Comparison of ENCODE assay signal across 21 cellular contexts in genomic region chrX:14884714-14885113, GRCh38. TPM values are rescaled to one million over a fixed set of nuclear protein-coding genes. Genes with fewer than 3 reads are reported as not detected.
A peak's percentile ranks its signal among the peaks of the same experiment; 100 is the strongest.
DNase-seq lines count a peak whose midpoint lies in the region; ATAC-seq, FAIRE-seq and TF ChIP-seq lines count a peak whose summit lies in the region.
"Had no signal": no experiment of that assay in that cellular context is flagged by ENCODE, and none has a peak within 500 bp of the region (broad histone marks: within the 10 kb centered on the region; RNA-seq: fewer than 3 reads in every experiment).

No MANE protein-coding gene starts in this region.

- peak; percentile 57 for FAIRE-seq in kidney (lab: Jason Lieb, UNC)
- FAIRE-seq: D721Med, GM12892, H1 had no signal

- intact Hi-C loops in kidney (cut with DNase I): no loop called here

- peak overlapping the region; percentile 50 for H3K27ac Mint-ChIP-seq in activated T-cell treated with anti-CD3 and anti-CD28 coated beads, Interleukin-2, amount 50 U/mL, for 24 hours
- H3K27ac Mint-ChIP-seq in activated naive CD8-positive, alpha-beta T cell treated with anti-CD3 and anti-CD28 coated beads, Interleukin-2, amount 50 U/mL, for 24 hours: peak overlapping the region; percentile 82
- no peak overlapping the region for H3K27ac Mint-ChIP-seq in neural progenitor cell
- H3K27ac Mint-ChIP-seq: CD8-positive, alpha-beta T cell had no signal

- H3F3A ChIP-seq in neural progenitor cell (ENCODE audit: low read depth): no peaks in the 10 kb centered on the region

- no peak for TF ChIP-seq CTCF in kidney (IDR thresholded peaks at IDR 0.05; ENCODE audit: borderline replicate concordance, extremely low read depth, insufficient read depth)
- no peak for TF ChIP-seq CTCF in neural progenitor cell (IDR thresholded peaks at IDR 0.05)

- H3K9me3 Mint-ChIP-seq in activated T-cell treated with anti-CD3 and anti-CD28 coated beads, Interleukin-2, amount 50 U/mL, for 24 hours: no peaks in the 10 kb centered on the region
- H3K9me3 Mint-ChIP-seq in activated naive CD8-positive, alpha-beta T cell treated with anti-CD3 and anti-CD28 coated beads, Interleukin-2, amount 50 U/mL, for 24 hours: no peaks in the 10 kb centered on the region
- peaks cover 1% of the 10 kb centered on the region for H3K9me3 Mint-ChIP-seq in neural progenitor cell
- H3K9me3 Mint-ChIP-seq: CD14-positive monocyte; CD8-positive, alpha-beta T cell; HFFc6 had no signal

- no peak overlapping the region for H3K4me3 Mint-ChIP-seq in activated T-cell treated with anti-CD3 and anti-CD28 coated beads, Interleukin-2, amount 50 U/mL, for 24 hours
- no peak overlapping the region for H3K4me3 Mint-ChIP-seq in activated naive CD8-positive, alpha-beta T cell treated with anti-CD3 and anti-CD28 coated beads, Interleukin-2, amount 50 U/mL, for 24 hours
- H3K4me3 Mint-ChIP-seq in neural progenitor cell: no peak overlapping the region
- H3K4me3 Mint-ChIP-seq: CD14-positive monocyte; CD8-positive, alpha-beta T cell; HFFc6 had no signal

- peaks cover 48% of the 10 kb centered on the region for H3K4me1 Mint-ChIP-seq in activated T-cell treated with anti-CD3 and anti-CD28 coated beads, Interleukin-2, amount 50 U/mL, for 24 hours (ENCODE audit: low read depth)
- peaks cover 29% of the 10 kb centered on the region for H3K4me1 Mint-ChIP-seq in activated naive CD8-positive, alpha-beta T cell treated with anti-CD3 and anti-CD28 coated beads, Interleukin-2, amount 50 U/mL, for 24 hours
- H3K4me1 Mint-ChIP-seq in neural progenitor cell: no peaks in the 10 kb centered on the region

- no peak overlapping the region for H3K4me2 ChIP-seq in neural progenitor cell

- H3K9me3 ChIP-seq in kidney (ENCODE audit: control insufficient read depth in 1 of 2, low read length in 2 of 2): no peaks in the 10 kb centered on the region
- peaks cover 5% of the 10 kb centered on the region for H3K9me3 ChIP-seq in neural progenitor cell (ENCODE audit: low read depth)

- ATAC-seq in GM18868 (IDR thresholded peaks at IDR 0.05; ENCODE audit: unreplicated experiment): peak; percentile 64
- no peak for ATAC-seq in activated naive CD8-positive, alpha-beta T cell treated with anti-CD3 and anti-CD28 coated beads, Interleukin-2, amount 50 U/mL, for 24 hours
- no peak for ATAC-seq in HG02571 (IDR thresholded peaks at IDR 0.05; ENCODE audit: unreplicated experiment)
- ATAC-seq: CD8-positive, alpha-beta T cell had no signal

- H3K9ac ChIP-seq in kidney (ENCODE audit: low read length in 2 of 2) (no peak overlapping the region), neural progenitor cell (no peak overlapping the region)

- H4K20me1 ChIP-seq in neural progenitor cell (ENCODE audit: low read depth): no peaks in the 10 kb centered on the region

- peaks cover 10% of the 10 kb centered on the region for H3K36me3 Mint-ChIP-seq in activated T-cell treated with anti-CD3 and anti-CD28 coated beads, Interleukin-2, amount 50 U/mL, for 24 hours (ENCODE audit: low read depth)
- peaks cover 4% of the 10 kb centered on the region for H3K36me3 Mint-ChIP-seq in activated naive CD8-positive, alpha-beta T cell treated with anti-CD3 and anti-CD28 coated beads, Interleukin-2, amount 50 U/mL, for 24 hours (ENCODE audit: low read depth)
- no peaks in the 10 kb centered on the region for H3K36me3 Mint-ChIP-seq in neural progenitor cell

- no peak overlapping the region for H3K4me3 ChIP-seq in kidney (ENCODE audit: low read length in 2 of 2)
- H3K4me3 ChIP-seq in neural progenitor cell: no peak overlapping the region

- H2AFZ ChIP-seq in neural progenitor cell (replicated peaks): no peak overlapping the region

- peaks cover 6% of the 10 kb centered on the region for H3K79me2 ChIP-seq in neural progenitor cell (ENCODE audit: low read depth)

- no peak overlapping the region for H3K27ac ChIP-seq in kidney (ENCODE audit: low read depth in 2 of 2, low read length in 2 of 2)
- H3K27ac ChIP-seq in neural progenitor cell: no peak overlapping the region
- H3K27ac ChIP-seq: 22Rv1, HL-60 had no signal

- H3K4me1 ChIP-seq in kidney (ENCODE audit: control insufficient read depth in 1 of 2, insufficient read depth in 1 of 2, low read depth in 1 of 2, low read length in 2 of 2): no peaks in the 10 kb centered on the region
- no peaks in the 10 kb centered on the region for H3K4me1 ChIP-seq in neural progenitor cell

- peaks cover 9% of the 10 kb centered on the region for H3K27me3 Mint-ChIP-seq in activated T-cell treated with anti-CD3 and anti-CD28 coated beads, Interleukin-2, amount 50 U/mL, for 24 hours
- no peaks in the 10 kb centered on the region for H3K27me3 Mint-ChIP-seq in activated naive CD8-positive, alpha-beta T cell treated with anti-CD3 and anti-CD28 coated beads, Interleukin-2, amount 50 U/mL, for 24 hours
- no peaks in the 10 kb centered on the region for H3K27me3 Mint-ChIP-seq in neural progenitor cell (ENCODE audit: insufficient read depth, low read depth)

- no peaks in the 10 kb centered on the region for H3K27me3 ChIP-seq in neural progenitor cell

- no peaks in the 10 kb centered on the region for H3K36me3 ChIP-seq in kidney (ENCODE audit: control insufficient read depth in 1 of 2, insufficient read depth in 2 of 2, low read length in 2 of 2)
- H3K36me3 ChIP-seq in neural progenitor cell: no peaks in the 10 kb centered on the region

- DNase-seq in activated T-cell treated with anti-CD3 and anti-CD28 coated beads, Interleukin-2, amount 50 U/mL, for 24 hours: no peak
- DNase-seq in activated T-cell treated with anti-CD3 and anti-CD28 coated beads, Interleukin-2, amount 50 U/mL, for 1 hour: no peak
- DNase-seq in activated naive CD8-positive, alpha-beta T cell treated with anti-CD3 and anti-CD28 coated beads, Interleukin-2, amount 50 U/mL, for 24 hours: no peak
- DNase-seq in kidney (no peak), neural progenitor cell (ENCODE audit: low spot score) (no peak), kidney tubule cell (ENCODE audit: low spot score) (no peak)
- DNase-seq: CD8-positive, alpha-beta T cell; COR-L47; DMS153; DMS79 treated with DMSO at 0.1 percent for 48 hours; EL; HCEC 1CT; HFFc6 had no signal

RNA-seq across cellular contexts. Expression of gene MOSPD2, which starts 11.5 kb away (rescaled TPM):
- total RNA-seq in kidney: 14.4 TPM
- polyA plus RNA-seq in kidney (ENCODE audit: insufficient read depth, low read depth, low replicate concordance): 4.0 TPM
- 14.2 and 24.5 TPM in 2 replicates for total RNA-seq in neural progenitor cell (ENCODE audit: low replicate concordance)

RNA-seq across cellular contexts. Expression of gene FANCB, which starts 11.8 kb away (rescaled TPM):
- total RNA-seq in kidney (1.4 TPM), neural progenitor cell (ENCODE audit: low replicate concordance) (17.7 and 24.5 TPM in 2 replicates)
- not detected for polyA plus RNA-seq in kidney (ENCODE audit: insufficient read depth, low read depth, low replicate concordance)
